ENCODE assay signal across 8 cellular contexts in genomic region chr16:81480856-81481821, GRCh38. TPM values are rescaled to one million over a fixed set of nuclear protein-coding genes. Genes with fewer than 3 reads are reported as not detected.
DNase-seq lines count a peak whose midpoint lies in the region; ATAC-seq and TF ChIP-seq lines count a peak whose summit lies in the region.

No MANE protein-coding gene starts in this region.

- peaks cover 0 to 3% (median 0%) of the 10 kb centered on the region in 4 donors for H3K36me3 ChIP-seq in esophagus muscularis mucosa

- DNase-seq in C1 segment of cervical spinal cord (lab: John Stamatoyannopoulos, UW): peak in 8 of 14 donors; percentile 13 to 62 (median 44)
- DNase-seq in NOMO-1 (lab: John Stamatoyannopoulos, UW; ENCODE audit: unreplicated experiment in 2 of 2): peak; percentile 97 to 98
- no peak for DNase-seq in esophagus muscularis mucosa (ENCODE audit: extremely low spot score)
- DNase-seq in pons (ENCODE audit: low spot score): peak; percentile 82
- no peak for DNase-seq in stimulated activated CD4-positive, alpha-beta T cell treated with anti-CD3 and anti-CD28 coated beads, Interleukin-1b, Interleukin-23, amount 100 ng/mL, for 48 hours
- no peak for DNase-seq in NCI-H1436 treated with DMSO at 0.1 percent for 48 hours (lab: John Stamatoyannopoulos, UW)

- intact Hi-C loops in esophagus muscularis mucosa (cut with DNase I): loop anchor here (10.0 kb wide), 1 partner anchor 94 kb away; no protein-coding TSS in a partner anchor

- H3K27ac ChIP-seq in esophagus muscularis mucosa (replicated peaks in 1 of 4): peak overlapping the region in 3 of 4 donors; percentile 11 to 34 (median 13)

- no peaks in the 10 kb centered on the region for H3K27me3 ChIP-seq in esophagus muscularis mucosa

- TF ChIP-seq EP300 in esophagus muscularis mucosa (IDR thresholded peaks at IDR 0.05): no peak

- no peaks in the 10 kb centered on the region for H3K9me3 ChIP-seq in esophagus muscularis mucosa

- no peak for TF ChIP-seq CTCF in esophagus muscularis mucosa (IDR thresholded peaks at IDR 0.05)

- H3K4me1 ChIP-seq in esophagus muscularis mucosa: peaks cover 15 to 65% (median 52%) of the 10 kb centered on the region in 4 donors

- TF ChIP-seq POLR2A in esophagus muscularis mucosa (IDR thresholded peaks at IDR 0.05; ENCODE audit: low read depth): no peak

- WGBS in esophagus muscularis mucosa: 77% methylated on average over 18 of the region's 18 CpGs

- no peak overlapping the region for H3K4me3 ChIP-seq in esophagus muscularis mucosa

- peak; percentile 85 for ATAC-seq in GM18861 (IDR thresholded peaks at IDR 0.05; ENCODE audit: unreplicated experiment)
- ATAC-seq in HG02938 (IDR thresholded peaks at IDR 0.05; ENCODE audit: unreplicated experiment): peak; percentile 93

RNA-seq across cellular contexts. Expression of gene CMIP, which starts 36.5 kb away (rescaled TPM):
- total RNA-seq in esophagus muscularis mucosa: 10 to 100 TPM; 14.5 to 24.6 (median 21.0) TPM

Comparison
In these comparisons a context has a peak if more than half of its experiments do, and no peak if none do; other contexts are left out.
1. DNase-seq: peak in C1 segment of cervical spinal cord (8 of 14), NOMO-1 (2 of 2) and pons (single experiment); none in esophagus muscularis mucosa (single experiment), stimulated activated CD4-positive, alpha-beta T cell treated with anti-CD3 and anti-CD28 coated beads, Interleukin-1b, Interleukin-23, amount 100 ng/mL, for 48 hours (single experiment) and NCI-H1436 treated with DMSO at 0.1 percent for 48 hours (single experiment).